Comparison of ENCODE assay signal across 9 cellular contexts in the genomic region with DNA sequence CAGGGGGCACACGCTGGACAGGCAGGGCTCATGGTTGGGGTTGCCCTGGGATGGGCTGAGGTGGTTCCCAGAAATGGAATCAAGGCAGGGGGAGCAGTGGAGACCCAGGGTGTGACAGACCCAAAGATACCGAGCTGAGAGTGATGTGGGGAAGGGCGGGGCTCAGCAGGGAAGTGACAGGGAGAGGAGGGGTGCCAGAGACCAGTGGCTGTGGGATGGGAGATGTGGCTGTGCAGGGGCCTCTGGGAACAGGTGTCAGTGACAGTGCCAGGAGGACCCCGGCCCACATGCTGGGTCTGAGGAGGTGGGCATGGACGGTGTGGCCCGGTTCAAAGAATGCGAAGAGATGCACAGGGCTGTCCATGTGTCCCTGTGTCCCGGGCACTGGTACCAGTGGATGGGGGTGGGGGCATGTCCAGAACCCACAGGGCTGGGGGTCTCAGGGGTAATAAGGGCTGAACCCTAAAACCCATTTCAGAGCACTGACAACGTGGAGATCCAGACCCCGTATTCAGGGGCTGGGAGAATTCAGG. TPM values are rescaled to one million over a fixed set of nuclear protein-coding genes. Genes with fewer than 3 reads are reported as not detected.
DNase-seq lines count a peak whose midpoint lies in the region; ATAC-seq and TF ChIP-seq lines count a peak whose summit lies in the region.
"Had no signal": no experiment of that assay in that cellular context is flagged by ENCODE, and none has a peak within 500 bp of the region (broad histone marks: within the 10 kb centered on the region; RNA-seq: fewer than 3 reads in every experiment).

No MANE protein-coding gene starts in this region.

- H3K4me1 ChIP-seq in DOHH2 (ENCODE audit: control insufficient read depth, low read length) (peaks cover 35% of the 10 kb centered on the region), SJSA1 (replicated peaks) (peaks cover 24% of the 10 kb centered on the region), trophoblast cell (ENCODE audit: control insufficient read depth in 1 of 2, insufficient read depth in 2 of 2, low read length in 2 of 2) (peaks cover 6 to 14% of the 10 kb centered on the region in 2 experiments)

- H2BK12ac ChIP-seq in trophoblast cell (ENCODE audit: low read length), result no peak overlapping the region

- H3K79me2 ChIP-seq in DOHH2 (ENCODE audit: control insufficient read depth, low read length) (peaks cover 48% of the 10 kb centered on the region), trophoblast cell (ENCODE audit: control insufficient read depth, insufficient read depth, low read length, poor library complexity) (no peaks in the 10 kb centered on the region)

- no peak overlapping the region for H3K23ac ChIP-seq in trophoblast cell (ENCODE audit: low read length)

- H3F3A ChIP-seq in DOHH2 (ENCODE audit: control insufficient read depth, insufficient read depth), result no peaks in the 10 kb centered on the region

- TF ChIP-seq CTCF in DOHH2 (IDR thresholded peaks at IDR 0.05; ENCODE audit: low read depth, low read length, poor library complexity, severe bottlenecking), result no peak
- TF ChIP-seq CTCF in fibroblast of pulmonary artery (IDR thresholded peaks at IDR 0.05; ENCODE audit: low read length, missing control alignments), result no peak

- no peak overlapping the region for H4K91ac ChIP-seq in trophoblast cell (ENCODE audit: low read depth, low read length)

- H3K36me3 ChIP-seq in DOHH2 (ENCODE audit: control insufficient read depth, low read length) (peaks cover 16% of the 10 kb centered on the region), SJSA1 (peaks cover 8% of the 10 kb centered on the region; the same call in 1 of the 2 replicates), trophoblast cell (ENCODE audit: control insufficient read depth in 1 of 2, insufficient read depth in 2 of 2, low read length in 2 of 2) (peaks cover 2 to 5% of the 10 kb centered on the region in 2 experiments)

- H3K4me2 ChIP-seq in DOHH2 (ENCODE audit: low read length) (peak overlapping the region; percentile 81), trophoblast cell (ENCODE audit: low read length) (peak overlapping the region; percentile 81)

- H3K27ac ChIP-seq in DOHH2 (ENCODE audit: low read depth, low read length) (no peak overlapping the region), SJSA1 (no peak overlapping the region), trophoblast cell (ENCODE audit: low read depth, low read length) (no peak overlapping the region)

- no peaks in the 10 kb centered on the region for H4K20me1 ChIP-seq in DOHH2 (ENCODE audit: control insufficient read depth, insufficient read depth, low read depth, low read length)

- H4K8ac ChIP-seq in trophoblast cell (ENCODE audit: low read depth, low read length), result no peak overlapping the region

- H3K4me3 ChIP-seq in DOHH2 (ENCODE audit: low read length) (peak overlapping the region; percentile 76), SJSA1 (peak overlapping the region; percentile 70), fibroblast of pulmonary artery (replicated peaks; ENCODE audit: low read depth, low read length) (peak overlapping the region; percentile 60), trophoblast cell (ENCODE audit: low read depth, low read length) (no peak overlapping the region)

- no peak for ATAC-seq in HG03378 (IDR thresholded peaks at IDR 0.05; ENCODE audit: unreplicated experiment)

- no peak overlapping the region for H4K12ac ChIP-seq in trophoblast cell (ENCODE audit: low read depth, low read length)

- H3K4ac ChIP-seq in trophoblast cell (ENCODE audit: low read depth, low read length), result no peak overlapping the region

- no peak overlapping the region for H3K14ac ChIP-seq in trophoblast cell (ENCODE audit: low read length)

- WGBS in trophoblast cell (ENCODE audit: extremely low coverage, insufficient coverage, insufficient read length), result no CpG with 5 or more reads among the region's 10 CpGs

- H3K9me2 ChIP-seq in DOHH2 (replicated peaks; ENCODE audit: control insufficient read depth, low read length), result no peaks in the 10 kb centered on the region

- H3K9me3 ChIP-seq in DOHH2 (ENCODE audit: control insufficient read depth, insufficient read depth, low read length) (no peaks in the 10 kb centered on the region), SJSA1 (replicated peaks) (no peaks in the 10 kb centered on the region), trophoblast cell (ENCODE audit: insufficient read depth, low read depth, low read length) (peaks cover 7% of the 10 kb centered on the region)

- no peak overlapping the region for H3K9ac ChIP-seq in trophoblast cell (ENCODE audit: low read length)

- no peak overlapping the region for H2AFZ ChIP-seq in trophoblast cell (ENCODE audit: insufficient read depth, low read length, poor library complexity)

- DNase-seq in SJSA1 (ENCODE audit: low read depth in 1 of 2, low spot score in 2 of 2), result no peak
- no peak for DNase-seq in fibroblast of pulmonary artery (ENCODE audit: low read depth)
- no peak for DNase-seq in trophoblast cell
- DNase-seq in DMS53 treated with DMSO at 0.1 percent for 48 hours (lab: John Stamatoyannopoulos, UW; ENCODE audit: unreplicated experiment), result no peak
- no peak for DNase-seq in NCI-H2171 treated with DMSO at 0.1 percent for 48 hours (lab: John Stamatoyannopoulos, UW)
- no peak for DNase-seq in HUDEP-2 (lab: John Stamatoyannopoulos, UW; ENCODE audit: unreplicated experiment in 76 of 76)

- H2BK120ac ChIP-seq in trophoblast cell (ENCODE audit: insufficient read depth, low read length, poor library complexity), result no peak overlapping the region

- H3K27me3 ChIP-seq in DOHH2 (ENCODE audit: control insufficient read depth, low read length), result no peaks in the 10 kb centered on the region
- peaks cover 5% of the 10 kb centered on the region; the same call in 1 of the 2 replicates for H3K27me3 ChIP-seq in SJSA1 (replicated peaks)
- no peaks in the 10 kb centered on the region for H3K27me3 ChIP-seq in trophoblast cell (ENCODE audit: insufficient read depth, low read length)

- no peak overlapping the region for H3K18ac ChIP-seq in trophoblast cell (ENCODE audit: low read length)

- no peak overlapping the region for H2AK5ac ChIP-seq in trophoblast cell (ENCODE audit: low read length)

- H2BK5ac ChIP-seq in trophoblast cell (ENCODE audit: low read depth, low read length, poor library complexity), result no peak overlapping the region

- H3K79me1 ChIP-seq in trophoblast cell (ENCODE audit: low read length), result peaks cover 3% of the 10 kb centered on the region

RNA-seq across cellular contexts. Expression of a gene that starts 1.0 kb away (rescaled TPM):
- total RNA-seq in SJSA1 (2014; rRNA removed; shearing (Covaris generic)), result 6.9 and 14.9 TPM in 2 replicates
- 15.0 and 15.1 TPM in 2 replicates for polyA plus RNA-seq in trophoblast cell (2013)

RNA-seq across cellular contexts. Expression of a gene that starts 19.1 kb away (rescaled TPM):
- 1,057 and 1,367 TPM in 2 replicates for total RNA-seq in SJSA1 (2014; rRNA removed; shearing (Covaris generic))
- polyA plus RNA-seq in trophoblast cell (2013), result 2,264 and 2,365 TPM in 2 replicates

RNA-seq across cellular contexts. Expression of a gene that starts 21.3 kb away (rescaled TPM):
- total RNA-seq in SJSA1 (2014; rRNA removed; shearing (Covaris generic)), result not detected in 2 replicates
- 7.9 TPM in 2 replicates for polyA plus RNA-seq in trophoblast cell (2013)
- total RNA-seq: RPMI7951 had no signal

RNA-seq across cellular contexts. Expression of a gene that starts 38.9 kb away (rescaled TPM):
- 3.2 and 3.6 TPM in 2 replicates for total RNA-seq in SJSA1 (2014; rRNA removed; shearing (Covaris generic))
- polyA plus RNA-seq in trophoblast cell (2013), result 135 and 147 TPM in 2 replicates
